10 cellular contexts compared by ENCODE assay signal in genomic region chrX:134186362-134187121, GRCh38. TPM values are rescaled to one million over a fixed set of nuclear protein-coding genes. Genes with fewer than 3 reads are reported as not detected.
DNase-seq lines count a peak whose midpoint lies in the region.
"Had no signal": no experiment of that assay in that cellular context is flagged by ENCODE, and none has a peak within 500 bp of the region (broad histone marks: within the 10 kb centered on the region; RNA-seq: fewer than 3 reads in every experiment).

No MANE protein-coding gene starts in this region.

- no peaks in the 10 kb centered on the region for H3K36me3 ChIP-seq in Karpas-422 (ENCODE audit: insufficient read depth, low read length)

- H3K79me2 ChIP-seq in Karpas-422 (ENCODE audit: low read length) = no peaks in the 10 kb centered on the region

- no peaks in the 10 kb centered on the region for H4K20me1 ChIP-seq in Karpas-422 (ENCODE audit: insufficient read depth, low read depth, low read length)

- in situ Hi-C loops in KBM-7 (cut with MboI; ENCODE audit: low pct_unique_long_range_greater_than_20kb, low sequenced_read_pairs) = no loop called here

- no peaks in the 10 kb centered on the region for H3K9me3 ChIP-seq in Karpas-422 (ENCODE audit: low read length)

- H3K4me2 ChIP-seq in Karpas-422 (ENCODE audit: low read depth, low read length, poor library complexity, severe bottlenecking) = no peak overlapping the region

- no peak overlapping the region for H2AFZ ChIP-seq in Karpas-422 (ENCODE audit: low read length)

- no peak overlapping the region for H3K9ac ChIP-seq in Karpas-422 (ENCODE audit: low read length)

- DNase-seq in activated T-cell treated with anti-CD3 and anti-CD28 coated beads for 24 hours (ENCODE audit: low read depth) (peak; percentile 36), KBM-7 (peak; percentile 66), activated T-cell treated with anti-CD3 and anti-CD28 coated beads for 4 hours (peak; percentile 34), Karpas-422 (no peak), NCI-H1694 treated with DMSO at 0.1 percent for 48 hours (lab: John Stamatoyannopoulos, UW) (no peak), cerebellum (ENCODE audit: low spot score) (no peak)
- no peak for DNase-seq in activated T-cell treated with anti-CD3 and anti-CD28 coated beads, Interleukin-2, amount 50 U/mL, for 1 hour
- peak; percentile 7 to 43 for DNase-seq in stimulated activated CD4-positive, alpha-beta T cell treated with anti-CD3 and anti-CD28 coated beads, Interleukin-1b, Interleukin-23, amount 100 ng/mL, for 4 hours (ENCODE audit: low read depth in 2 of 2)

- H3K9me2 ChIP-seq in Karpas-422 (replicated peaks; ENCODE audit: insufficient read depth, low read length) = no peaks in the 10 kb centered on the region

- H3K4me1 ChIP-seq in Karpas-422 (ENCODE audit: low read length) = no peaks in the 10 kb centered on the region

- H3K27me3 ChIP-seq in Karpas-422 (ENCODE audit: low read length) = no peaks in the 10 kb centered on the region

- no peak overlapping the region for H3K4me3 ChIP-seq in Karpas-422 (ENCODE audit: low read length)

- H3K27ac ChIP-seq in Karpas-422 (ENCODE audit: low read length) = no peak overlapping the region

RNA-seq across cellular contexts. Expression of gene CCDC160, which starts 50.4 kb away (rescaled TPM):
- not detected in 2 replicates for total RNA-seq in Karpas-422 (2014; rRNA removed; shearing (Covaris generic); ENCODE audit: low replicate concordance)
- total RNA-seq in cerebellum = 2.7 TPM
- total RNA-seq: left colon; T-helper 2 cell treated with Interferon-gamma antibody and Interleukin-4, amounts not matched to agents 100 ng/mL and 5 ng/mL, for 36 hours had no signal

Comparison
In these comparisons a context has a peak if more than half of its experiments do, and no peak if none do; other contexts are left out.
1. DNase-seq: peak in activated T-cell treated with anti-CD3 and anti-CD28 coated beads for 24 hours (single experiment), KBM-7 (single experiment), activated T-cell treated with anti-CD3 and anti-CD28 coated beads for 4 hours (single experiment) and stimulated activated CD4-positive, alpha-beta T cell treated with anti-CD3 and anti-CD28 coated beads, Interleukin-1b, Interleukin-23, amount 100 ng/mL, for 4 hours (2 of 2); none in activated T-cell treated with anti-CD3 and anti-CD28 coated beads, Interleukin-2, amount 50 U/mL, for 1 hour (single experiment), Karpas-422 (single experiment), NCI-H1694 treated with DMSO at 0.1 percent for 48 hours (single experiment) and cerebellum (single experiment).